ENCODE assay signal across 23 cellular contexts in genomic region chr2:69087912-69088240, GRCh38.
DNase-seq lines count a peak whose midpoint lies in the region; ATAC-seq and TF ChIP-seq lines count a peak whose summit lies in the region.
"Had no signal": no experiment of that assay in that cellular context is flagged by ENCODE, and none has a peak within 500 bp of the region (broad histone marks: within the 10 kb centered on the region; RNA-seq: fewer than 3 reads in every experiment).

No MANE protein-coding gene starts in this region.

- peaks cover 14% of the 10 kb centered on the region for H3K4me1 ChIP-seq in left ventricle myocardium inferior
- H3K4me1 ChIP-seq in tibial nerve: peaks cover 0 to 45% (median 12%) of the 10 kb centered on the region in 4 donors

- H3K27ac ChIP-seq in left ventricle myocardium inferior (replicated peaks): peak overlapping the region; percentile 13
- H3K27ac ChIP-seq in tibial nerve: peak overlapping the region in 3 of 4 donors; percentile 23 to 52 (median 50)
- H3K27ac ChIP-seq: body of pancreas, C4-2B, dorsolateral prefrontal cortex, neutrophil had no signal

- no peak for TF ChIP-seq POLR2A in tibial nerve (IDR thresholded peaks at IDR 0.05)

- TF ChIP-seq CTCF in cardiac fibroblast (IDR thresholded peaks at IDR 0.05; ENCODE audit: low read depth, low read length) (no peak), left ventricle myocardium inferior (IDR thresholded peaks at IDR 0.05; ENCODE audit: borderline replicate concordance) (no peak), tibial nerve (IDR thresholded peaks at IDR 0.05) (no peak), GM10266 (IDR thresholded peaks at IDR 0.05; ENCODE audit: control insufficient read depth, insufficient read depth, low read depth, missing control alignments) (no peak)

- WGBS in tibial nerve, 2 donors: 44 to 66% methylated on average over 1 of the region's 1 CpG

- DNase-seq in HCEC 1CT: peak; percentile 47
- DNase-seq in cardiac fibroblast (ENCODE audit: low read depth in 2 of 2): peak; percentile 18 to 72
- DNase-seq in left ventricle myocardium inferior: no peak
- no peak for DNase-seq in tibial nerve (ENCODE audit: low spot score in 2 of 2)
- no peak for DNase-seq in GM10266 (ENCODE audit: extremely low spot score)
- DNase-seq in NCI-H524 (lab: John Stamatoyannopoulos, UW): no peak
- DNase-seq: activated CD4-positive, alpha-beta T cell treated with anti-CD3 and anti-CD28 coated beads, Interleukin-2, amount 50 U/mL, for 48 hours; activated naive CD4-positive, alpha-beta T cell treated with anti-CD3 and anti-CD28 coated beads, Interleukin-2, amount 10 ng/mL, durations not matched to agents 7 days and 5 days; activated T-cell treated with anti-CD3 and anti-CD28 coated beads, Interleukin-2, amount 50 U/mL, for 24 hours; body of pancreas; dorsolateral prefrontal cortex; erythroblast; H7; hypothalamus; KG1; kidney glomerular epithelial cell; midbrain; NCI-H1105; Peyer's patch; substantia nigra had no signal

- intact Hi-C loops in left ventricle myocardium inferior (cut with micrococcal nuclease): no loop called here

- ATAC-seq in GM21786 (IDR thresholded peaks at IDR 0.05; ENCODE audit: unreplicated experiment): no peak
- ATAC-seq: body of pancreas had no signal

- H3K9me3 ChIP-seq in left ventricle myocardium inferior (replicated peaks) (no peaks in the 10 kb centered on the region), tibial nerve (no peaks in the 10 kb centered on the region)
- H3K9me3 ChIP-seq: body of pancreas, neutrophil, Peyer's patch had no signal

- H3K27me3 ChIP-seq in left ventricle myocardium inferior (ENCODE audit: low read depth) (no peaks in the 10 kb centered on the region), tibial nerve (no peaks in the 10 kb centered on the region)
- H3K27me3 ChIP-seq: body of pancreas, dorsolateral prefrontal cortex, neutrophil, Peyer's patch had no signal

- H3K4me3 ChIP-seq in cardiac fibroblast (replicated peaks in 1 of 2; ENCODE audit: low read depth in 2 of 2, low read length in 2 of 2) (no peak overlapping the region), left ventricle myocardium inferior (no peak overlapping the region), tibial nerve (no peak overlapping the region)
- H3K4me3 ChIP-seq: body of pancreas, dorsolateral prefrontal cortex, Peyer's patch had no signal

- H3K36me3 ChIP-seq in left ventricle myocardium inferior (peaks cover 7% of the 10 kb centered on the region), tibial nerve (peaks cover 0 to 11% (median 0%) of the 10 kb centered on the region in 3 donors)
- H3K36me3 ChIP-seq: neutrophil, Peyer's patch had no signal

- peak in 1 of 2 donors; percentile 43 for TF ChIP-seq EP300 in tibial nerve (IDR thresholded peaks at IDR 0.05)

Comparison
In these comparisons a context has a peak if more than half of its experiments do, and no peak if none do; other contexts are left out.
1. DNase-seq: peak in HCEC 1CT (single experiment) and cardiac fibroblast (2 of 2); none in left ventricle myocardium inferior (single experiment), tibial nerve (0 of 2), GM10266 (single experiment) and NCI-H524 (0 of 2).